Comparison of ENCODE assay signal across 29 cellular contexts in the genomic region with DNA sequence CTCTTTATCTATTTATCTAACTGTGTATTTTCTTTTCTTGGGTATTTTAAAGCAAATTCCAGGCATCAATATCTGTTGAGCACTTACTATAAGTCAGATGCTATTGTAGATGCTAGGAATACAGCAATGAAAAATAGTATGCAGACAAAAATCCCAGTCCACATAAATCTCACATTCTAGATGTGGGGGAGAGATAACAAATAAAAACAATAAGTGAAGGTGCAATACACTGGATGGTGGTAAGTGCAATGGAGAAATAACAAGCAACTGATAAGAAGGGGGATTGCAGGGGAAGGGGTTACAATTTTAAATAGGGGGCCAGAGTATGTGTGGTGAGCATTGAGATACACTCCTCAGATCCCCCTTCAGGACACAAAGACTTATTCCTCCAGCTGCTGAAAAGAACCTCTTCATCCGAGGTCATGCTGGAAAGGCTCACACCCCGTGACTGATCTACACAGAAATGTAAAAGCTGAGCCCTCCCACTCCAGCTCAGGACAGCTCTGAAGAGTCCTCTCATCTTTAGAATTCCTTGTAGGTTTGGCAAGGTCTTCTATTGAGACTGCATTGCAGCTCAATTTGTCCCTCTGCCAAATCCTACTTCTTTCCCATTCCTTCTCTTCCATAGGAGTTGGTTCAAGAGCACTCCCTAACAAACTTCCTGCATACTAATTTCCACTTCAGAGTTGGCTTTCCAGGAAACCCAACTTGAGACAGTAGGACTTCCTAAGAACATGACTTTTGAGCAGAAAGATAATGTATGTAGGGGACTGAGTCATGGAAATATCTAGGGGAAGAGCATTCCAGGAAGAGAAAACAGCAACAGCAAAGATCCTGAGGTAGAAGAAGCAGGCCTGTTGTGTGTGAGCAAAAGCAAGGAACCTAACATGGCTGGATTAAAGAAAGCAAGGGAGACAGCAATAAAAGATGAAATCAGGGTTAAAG. TPM values are rescaled to one million over a fixed set of nuclear protein-coding genes. Genes with fewer than 3 reads are reported as not detected.
"Had no signal": no experiment of that assay in that cellular context is flagged by ENCODE, and none has a peak within 500 bp of the region (broad histone marks: within the 10 kb centered on the region; RNA-seq: fewer than 3 reads in every experiment).

No MANE protein-coding gene starts in this region.

- H3K4me3 Mint-ChIP-seq: dendritic cell treated with granulocyte-macrophage colony-stimulating factor and Interleukin-4, amounts not matched to agents 40 ng/mL and 50 ng/mL, for 4 days; endodermal cell; mesothelial cell of epicardium; natural killer cell treated with Interleukin-12 subunit alpha and Interleukin-12 subunit beta and Interleukin-15 and Interleukin-18, amount 100 ng/mL, for 72 hours; neural crest cell; stimulated activated naive CD8-positive, alpha-beta T cell treated with anti-CD3 and anti-CD28 coated beads, Interleukin-15, amount 100 ng/mL, for 72 hours had no signal

- ATAC-seq: esophagus mucosa; gastrocnemius medialis; heart left ventricle; mucosa of descending colon; natural killer cell treated with Interleukin-12 subunit alpha and Interleukin-12 subunit beta and Interleukin-15 and Interleukin-18, amount 100 ng/mL, for 72 hours; stimulated activated naive CD8-positive, alpha-beta T cell treated with anti-CD3 and anti-CD28 coated beads, Interleukin-15, amount 100 ng/mL, for 72 hours had no signal

- H3K4me1 Mint-ChIP-seq: stimulated activated naive CD8-positive, alpha-beta T cell treated with anti-CD3 and anti-CD28 coated beads, Interleukin-15, amount 100 ng/mL, for 72 hours had no signal

- DNase-seq: effector CD8-positive, alpha-beta T cell; foreskin fibroblast; gastrocnemius medialis; heart left ventricle; left cardiac atrium; mesenchymal stem cell; naive B cell; right lobe of liver; stimulated activated CD4-positive, alpha-beta T cell treated with anti-CD3 and anti-CD28 coated beads, Interleukin-12 subunit alpha, Interleukin-12 subunit beta, amount 100 ng/mL, for 4 hours; stimulated activated CD4-positive, alpha-beta T cell treated with anti-CD3 and anti-CD28 coated beads, Interleukin-1b, Interleukin-23, amount 100 ng/mL, for 48 hours; stimulated activated CD4-positive, alpha-beta T cell treated with anti-CD3 and anti-CD28 coated beads, Interleukin-4, amount 100 ng/mL, for 1 hour; stimulated activated CD8-positive, alpha-beta memory T cell treated with anti-CD3 and anti-CD28 coated beads, Interleukin-4, amount 100 ng/mL, for 48 hours; stimulated activated naive CD4-positive, alpha-beta T cell; stimulated activated naive CD8-positive, alpha-beta T cell treated with anti-CD3 and anti-CD28 coated beads, Interleukin-15, amount 100 ng/mL, for 72 hours; transverse colon; upper lobe of right lung; uterus had no signal

- H3K27ac Mint-ChIP-seq: dendritic cell treated with granulocyte-macrophage colony-stimulating factor and Interleukin-4, amounts not matched to agents 40 ng/mL and 50 ng/mL, for 4 days; endodermal cell; mesothelial cell of epicardium; naive B cell; natural killer cell treated with Interleukin-12 subunit alpha and Interleukin-12 subunit beta and Interleukin-15 and Interleukin-18, amount 100 ng/mL, for 72 hours; progenitor cell of endocrine pancreas; stimulated activated naive CD8-positive, alpha-beta T cell treated with anti-CD3 and anti-CD28 coated beads, Interleukin-15, amount 100 ng/mL, for 72 hours had no signal

- H3K36me3 Mint-ChIP-seq: mesothelial cell of epicardium; natural killer cell treated with Interleukin-12 subunit alpha and Interleukin-12 subunit beta and Interleukin-15 and Interleukin-18, amount 100 ng/mL, for 72 hours had no signal

- H3K9me3 Mint-ChIP-seq: dendritic cell treated with granulocyte-macrophage colony-stimulating factor and Interleukin-4, amounts not matched to agents 40 ng/mL and 50 ng/mL, for 4 days; endodermal cell; mesothelial cell of epicardium; naive B cell; natural killer cell treated with Interleukin-12 subunit alpha and Interleukin-12 subunit beta and Interleukin-15 and Interleukin-18, amount 100 ng/mL, for 72 hours; neural crest cell; stimulated activated naive CD8-positive, alpha-beta T cell treated with anti-CD3 and anti-CD28 coated beads, Interleukin-15, amount 100 ng/mL, for 72 hours had no signal

RNA-seq across cellular contexts. Expression of a gene that starts 8.1 kb away (rescaled TPM):
- total RNA-seq: esophagus mucosa; gastrocnemius medialis; glomerular endothelial cell; mesothelial cell of epicardium; natural killer cell treated with Interleukin-12 subunit alpha and Interleukin-12 subunit beta and Interleukin-15 and Interleukin-18, amount 100 ng/mL, for 72 hours; osteoblast; right lobe of liver; smooth muscle cell; suprapubic skin had no signal
